ENCODE assay signal across 1 cellular context in genomic region chr19:45715139-45715538, GRCh38.
A peak's percentile ranks its signal among the peaks of the same experiment; 100 is the strongest.
TF ChIP-seq lines count a peak whose summit lies in the region.

No MANE protein-coding gene starts in this region.

TF ChIP-seq in HepG2, 621 proteins besides CTCF, POLR2A, EP300 and RAD21 (continued from another document):
- TF ChIP-seq ZNF615 (CRISPR knock-in tag; IDR thresholded peaks at IDR 0.05; ENCODE audit: borderline replicate concordance) = no peak
- 0 out of 2 replicates have a peak, but pooled peaks have one; percentile 6 for TF ChIP-seq SAP130 (CRISPR knock-in tag; IDR thresholded peaks at IDR 0.05; ENCODE audit: low read depth)
- TF ChIP-seq ZFP37 (CRISPR knock-in tag; IDR thresholded peaks at IDR 0.05; ENCODE audit: borderline replicate concordance) = no peak
